In the genomic region with DNA sequence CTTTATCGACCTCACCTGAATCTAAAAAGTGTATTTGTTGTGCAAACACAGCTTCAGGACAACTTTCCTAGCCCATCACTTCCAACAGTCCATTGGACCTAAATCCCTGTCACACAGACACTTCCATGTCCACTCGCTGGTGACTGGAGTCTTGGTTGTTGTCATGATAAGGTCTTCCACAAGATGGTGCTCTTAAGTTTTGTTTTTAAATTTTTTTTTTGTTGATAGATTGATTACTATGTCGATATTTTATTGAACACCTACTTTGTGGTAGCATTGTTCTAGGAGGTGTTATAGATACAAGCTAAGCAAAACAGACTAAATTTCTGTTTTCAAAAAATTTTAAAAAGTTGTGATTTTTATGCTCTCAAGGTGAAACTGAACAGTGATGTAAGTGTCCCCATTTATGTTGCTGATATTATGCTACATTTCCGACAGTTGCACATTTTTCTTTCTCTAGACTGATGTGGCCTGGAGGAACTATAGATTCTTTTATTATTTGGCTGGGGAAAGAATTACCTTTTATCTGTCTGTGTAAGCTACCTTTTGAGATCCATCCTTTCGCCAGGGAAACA, we compare ENCODE assay signal across 9 cellular contexts. TPM values are rescaled to one million over a fixed set of nuclear protein-coding genes. Genes with fewer than 3 reads are reported as not detected.
A peak's percentile ranks its signal among the peaks of the same experiment; 100 is the strongest.
DNase-seq lines count a peak whose midpoint lies in the region; ATAC-seq and TF ChIP-seq lines count a peak whose summit lies in the region.
"Had no signal": no experiment of that assay in that cellular context is flagged by ENCODE, and none has a peak within 500 bp of the region (broad histone marks: within the 10 kb centered on the region; RNA-seq: fewer than 3 reads in every experiment).

No MANE protein-coding gene starts in this region.

- no peaks in the 10 kb centered on the region for H3K9me3 Mint-ChIP-seq in activated T-helper 2 cell treated with anti-CD3 and anti-CD28 coated beads, Interferon-gamma antibody, Interleukin-2, Interleukin-4, amounts not matched to agents 10 μg/mL and 5 μg/mL and 100 μg/mL, durations not matched to agents 14 hours and 24 hours and 36 hours
- H3K9me3 Mint-ChIP-seq: activated naive CD4-positive, alpha-beta T cell treated with anti-CD3 and anti-CD28 coated beads, Interleukin-2, amount 50 U/mL, for 72 hours had no signal

- no peak overlapping the region for H3K27ac Mint-ChIP-seq in activated T-helper 2 cell treated with anti-CD3 and anti-CD28 coated beads, Interferon-gamma antibody, Interleukin-2, Interleukin-4, amounts not matched to agents 10 μg/mL and 5 μg/mL and 100 μg/mL, durations not matched to agents 14 hours and 24 hours and 36 hours
- H3K27ac Mint-ChIP-seq: activated naive CD4-positive, alpha-beta T cell treated with anti-CD3 and anti-CD28 coated beads, Interleukin-2, amount 50 U/mL, for 72 hours had no signal

- peaks cover 33% of the 10 kb centered on the region for H3K27me3 Mint-ChIP-seq in activated T-helper 2 cell treated with anti-CD3 and anti-CD28 coated beads, Interferon-gamma antibody, Interleukin-2, Interleukin-4, amounts not matched to agents 10 μg/mL and 5 μg/mL and 100 μg/mL, durations not matched to agents 14 hours and 24 hours and 36 hours (ENCODE audit: low read depth)

- no peak overlapping the region for H3K4me3 Mint-ChIP-seq in activated T-helper 2 cell treated with anti-CD3 and anti-CD28 coated beads, Interferon-gamma antibody, Interleukin-2, Interleukin-4, amounts not matched to agents 10 μg/mL and 5 μg/mL and 100 μg/mL, durations not matched to agents 14 hours and 24 hours and 36 hours (ENCODE audit: low read depth)

- H3K36me3 Mint-ChIP-seq in activated T-helper 2 cell treated with anti-CD3 and anti-CD28 coated beads, Interferon-gamma antibody, Interleukin-2, Interleukin-4, amounts not matched to agents 10 μg/mL and 5 μg/mL and 100 μg/mL, durations not matched to agents 14 hours and 24 hours and 36 hours (ENCODE audit: low read depth) = no peaks in the 10 kb centered on the region

- intact Hi-C loops in activated T-helper 2 cell treated with anti-CD3 and anti-CD28 coated beads, Interferon-gamma antibody, Interleukin-2, Interleukin-4, amounts not matched to agents 10 μg/mL and 5 μg/mL and 100 μg/mL, durations not matched to agents 14 hours and 24 hours and 36 hours (cut with micrococcal nuclease) = loop anchor here (1.0 to 5.0 kb wide), 3 partner anchors 95 to 697 kb away; no protein-coding TSS in a partner anchor

- CTCF ChIA-PET in RWPE1 (lab: Yijun Ruan, JAX) = interaction anchor here (0.5 to 1.6 kb wide), 16 partner anchors 18 to 1001 kb away, joined by 3 to 8 read pairs (median 4); no protein-coding TSS in a partner anchor

- no peak overlapping the region for H3K27ac ChIP-seq in RWPE1

- TF ChIP-seq CTCF in GM12874 (IDR thresholded peaks at IDR 0.05; ENCODE audit: insufficient read depth, low read depth, low read length) (peak; percentile 42; the same call in 1 of the 2 replicates), RWPE1 (conservative IDR thresholded peaks at IDR 0.05; ENCODE audit: low read depth) (peak; percentile 60)

- POLR2A ChIA-PET in RWPE1 (lab: Yijun Ruan, JAX; ENCODE audit: low non-redundant PET) = no interaction called here

- ATAC-seq in HG03521 (IDR thresholded peaks at IDR 0.05; ENCODE audit: unreplicated experiment) = no peak
- no peak for ATAC-seq in HG03378 (IDR thresholded peaks at IDR 0.05; ENCODE audit: unreplicated experiment)
- ATAC-seq: activated naive CD4-positive, alpha-beta T cell treated with anti-CD3 and anti-CD28 coated beads, Interleukin-2, amount 50 U/mL, for 72 hours had no signal

- DNase-seq in AG20443 (ENCODE audit: low spot score) (peak; percentile 55), RWPE1 (ENCODE audit: low spot score) (peak; percentile 47), iPS-NIHi11 (ENCODE audit: low spot score) (peak; percentile 59)
- no peak for DNase-seq in activated T-cell treated with anti-CD3 and anti-CD28 coated beads, Interleukin-2, amount 50 U/mL, for 1 hour
- DNase-seq in activated T-helper 2 cell treated with anti-CD3 and anti-CD28 coated beads, Interferon-gamma antibody, Interleukin-2, Interleukin-4, amounts not matched to agents 10 μg/mL and 5 μg/mL and 100 μg/mL, durations not matched to agents 14 hours and 24 hours and 36 hours (ENCODE audit: low spot score) = no peak

- H3K4me1 Mint-ChIP-seq in activated T-helper 2 cell treated with anti-CD3 and anti-CD28 coated beads, Interferon-gamma antibody, Interleukin-2, Interleukin-4, amounts not matched to agents 10 μg/mL and 5 μg/mL and 100 μg/mL, durations not matched to agents 14 hours and 24 hours and 36 hours (ENCODE audit: low read depth) = peaks cover 7% of the 10 kb centered on the region

RNA-seq across cellular contexts. Expression of a gene that starts 8.1 kb away (rescaled TPM):
- total RNA-seq in activated T-helper 2 cell treated with anti-CD3 and anti-CD28 coated beads, Interferon-gamma antibody, Interleukin-2, Interleukin-4, amounts not matched to agents 10 μg/mL and 5 μg/mL and 100 μg/mL, durations not matched to agents 14 hours and 24 hours and 36 hours = not detected in 2 replicates
- total RNA-seq: activated naive CD4-positive, alpha-beta T cell treated with anti-CD3 and anti-CD28 coated beads, Interleukin-2, amount 50 U/mL, for 72 hours had no signal

Comparison
In these comparisons a context has a peak if more than half of its experiments do, and no peak if none do; other contexts are left out.
1. DNase-seq: peak in AG20443 (single experiment), RWPE1 (single experiment) and iPS-NIHi11 (single experiment); none in activated T-cell treated with anti-CD3 and anti-CD28 coated beads, Interleukin-2, amount 50 U/mL, for 1 hour (single experiment) and activated T-helper 2 cell treated with anti-CD3 and anti-CD28 coated beads, Interferon-gamma antibody, Interleukin-2, Interleukin-4, amounts not matched to agents 10 μg/mL and 5 μg/mL and 100 μg/mL, durations not matched to agents 14 hours and 24 hours and 36 hours (single experiment).